Comparison of ENCODE assay signal across 12 cellular contexts in genomic region chr2:46848446-46848845, GRCh38.
A peak's percentile ranks its signal among the peaks of the same experiment; 100 is the strongest.
DNase-seq lines count a peak whose midpoint lies in the region; ATAC-seq and TF ChIP-seq lines count a peak whose summit lies in the region.
"Had no signal": no experiment of that assay in that cellular context is flagged by ENCODE, and none has a peak within 500 bp of the region (broad histone marks: within the 10 kb centered on the region; RNA-seq: fewer than 3 reads in every experiment).

No MANE protein-coding gene starts in this region.

- no peaks in the 10 kb centered on the region for H3K27me3 ChIP-seq in colonic mucosa

- ATAC-seq in left ventricle myocardium superior (no peak), Right ventricle myocardium inferior (no peak), GM21825 (IDR thresholded peaks at IDR 0.05; ENCODE audit: unreplicated experiment) (no peak)
- ATAC-seq: activated naive CD8-positive, alpha-beta T cell treated with anti-CD3 and anti-CD28 coated beads, Interleukin-2, amount 50 U/mL, for 24 hours had no signal

- intact Hi-C loops in left ventricle myocardium superior (cut with micrococcal nuclease) (no loop called here), Right ventricle myocardium inferior (cut with DNase I) (no loop called here), colonic mucosa (cut with DNase I) (no loop called here)

- H3K36me3 ChIP-seq in colonic mucosa = no peaks in the 10 kb centered on the region

- peak overlapping the region; percentile 93 for H3K27ac ChIP-seq in colonic mucosa
- H3K27ac ChIP-seq: KMS-11 had no signal

- peak overlapping the region; percentile 14 to 41 (median 35) for H3K4me3 Mint-ChIP-seq in nephron
- H3K4me3 Mint-ChIP-seq: activated naive CD8-positive, alpha-beta T cell treated with anti-CD3 and anti-CD28 coated beads, Interleukin-2, amount 50 U/mL, for 24 hours had no signal

- peaks cover 33% of the 10 kb centered on the region for H3K4me1 ChIP-seq in colonic mucosa

- H3K4me1 Mint-ChIP-seq in nephron = peaks cover 72% of the 10 kb centered on the region
- H3K4me1 Mint-ChIP-seq: activated naive CD8-positive, alpha-beta T cell treated with anti-CD3 and anti-CD28 coated beads, Interleukin-2, amount 50 U/mL, for 24 hours had no signal

- H3K27me3 Mint-ChIP-seq in nephron (ENCODE audit: low read depth) = no peaks in the 10 kb centered on the region

- H3K9ac ChIP-seq in colonic mucosa (ENCODE audit: low read depth in 2 of 2, low read length in 2 of 2) = peak overlapping the region in 1 of 2 donors; percentile 58
- H3K9ac ChIP-seq: KMS-11 had no signal

- no peaks in the 10 kb centered on the region for H3K36me3 Mint-ChIP-seq in nephron (ENCODE audit: low read depth)

- no peaks in the 10 kb centered on the region for H3K9me3 ChIP-seq in colonic mucosa

- H3K9me3 Mint-ChIP-seq in nephron = no peaks in the 10 kb centered on the region
- H3K9me3 Mint-ChIP-seq: activated naive CD8-positive, alpha-beta T cell treated with anti-CD3 and anti-CD28 coated beads, Interleukin-2, amount 50 U/mL, for 24 hours had no signal

- no peak overlapping the region for H3K4me3 ChIP-seq in colonic mucosa

- TF ChIP-seq CTCF in colonic mucosa (IDR thresholded peaks at IDR 0.05) = no peak
- no peak for TF ChIP-seq CTCF in nephron (IDR thresholded peaks at IDR 0.05; ENCODE audit: unreplicated experiment in 3 of 3)

- DNase-seq in left ventricle myocardium superior = peak; percentile 50
- DNase-seq in Right ventricle myocardium inferior (ENCODE audit: missing footprints) = no peak
- DNase-seq in colonic mucosa = peak; percentile 44
- no peak for DNase-seq in activated CD4-positive, alpha-beta T cell treated with anti-CD3 and anti-CD28 coated beads for 4 hours
- DNase-seq in stimulated activated CD4-positive, alpha-beta T cell treated with anti-CD3 and anti-CD28 coated beads, Interleukin-2, amount 100 ng/mL, for 24 hours = no peak
- no peak for DNase-seq in activated CD8-positive, alpha-beta memory T cell treated with anti-CD3 and anti-CD28 coated beads, Interleukin-2, amount 50 U/mL, for 48 hours
- DNase-seq: activated naive CD8-positive, alpha-beta T cell treated with anti-CD3 and anti-CD28 coated beads, Interleukin-2, amount 50 U/mL, for 24 hours; COR-L47; stimulated activated CD8-positive, alpha-beta memory T cell treated with anti-CD3 and anti-CD28 coated beads, Interleukin-4, amount 100 ng/mL, for 48 hours had no signal

- peak overlapping the region; percentile 92 to 100 (median 98) for H3K27ac Mint-ChIP-seq in nephron
- H3K27ac Mint-ChIP-seq: activated naive CD8-positive, alpha-beta T cell treated with anti-CD3 and anti-CD28 coated beads, Interleukin-2, amount 50 U/mL, for 24 hours had no signal

Comparison
In these comparisons a context has a peak if more than half of its experiments do, and no peak if none do; other contexts are left out.
1. DNase-seq: peak in left ventricle myocardium superior (single experiment) and colonic mucosa (single experiment); none in Right ventricle myocardium inferior (single experiment), activated CD4-positive, alpha-beta T cell treated with anti-CD3 and anti-CD28 coated beads for 4 hours (0 of 2), stimulated activated CD4-positive, alpha-beta T cell treated with anti-CD3 and anti-CD28 coated beads, Interleukin-2, amount 100 ng/mL, for 24 hours (0 of 2) and activated CD8-positive, alpha-beta memory T cell treated with anti-CD3 and anti-CD28 coated beads, Interleukin-2, amount 50 U/mL, for 48 hours (single experiment).